In the genomic region with DNA sequence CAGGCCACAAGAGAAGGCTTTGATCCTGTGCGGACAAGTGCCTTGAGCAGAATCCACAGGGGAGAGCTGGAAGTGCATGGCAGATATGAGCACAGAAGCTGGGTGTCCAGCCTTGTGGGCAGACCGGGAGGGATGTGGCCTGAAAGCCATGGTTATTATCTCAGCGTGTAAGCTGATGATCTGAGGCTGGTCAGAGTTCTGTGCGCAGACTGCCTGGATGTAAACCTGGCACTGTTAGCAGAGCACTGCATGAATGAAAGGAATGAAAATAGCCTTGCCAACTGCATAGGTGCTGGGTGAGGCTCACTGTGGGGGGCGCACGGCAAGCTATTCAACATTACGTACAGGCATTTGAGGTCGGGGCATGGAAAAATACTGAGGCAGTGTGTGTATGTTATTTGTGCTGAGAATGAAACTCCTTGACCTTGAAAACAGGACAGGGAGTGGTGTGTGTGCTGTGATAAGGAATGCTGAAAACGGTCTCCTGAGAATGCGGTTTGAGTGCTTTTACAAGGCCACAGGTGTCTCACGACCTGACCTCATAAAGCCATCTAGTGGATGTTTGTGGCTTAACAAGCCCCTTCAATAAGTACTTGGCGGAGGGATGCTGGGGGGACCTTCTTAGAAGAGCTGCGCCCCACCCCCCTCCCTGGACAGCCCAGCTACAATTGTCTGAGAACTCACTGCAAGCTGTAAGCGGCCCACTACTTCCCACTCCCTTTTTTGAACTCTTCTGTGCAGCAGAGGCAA, we compare ENCODE assay signal across 8 cellular contexts. TPM values are rescaled to one million over a fixed set of nuclear protein-coding genes. Genes with fewer than 3 reads are reported as not detected.
A peak's percentile ranks its signal among the peaks of the same experiment; 100 is the strongest.
DNase-seq lines count a peak whose midpoint lies in the region; ATAC-seq and TF ChIP-seq lines count a peak whose summit lies in the region.

No MANE protein-coding gene starts in this region.

- no peaks in the 10 kb centered on the region for H3K36me3 ChIP-seq in HEK293 (ENCODE audit: control insufficient read depth in 2 of 2, insufficient read depth in 1 of 2, low read length in 2 of 2)
- H3K36me3 ChIP-seq in WERI-Rb-1, result no peaks in the 10 kb centered on the region
- H3K36me3 ChIP-seq in upper lobe of right lung, result no peaks in the 10 kb centered on the region

- intact Hi-C loops in upper lobe of right lung (cut with DNase I), result no loop called here

- no peak overlapping the region; the same call in 1 of the 2 replicates for H3K27ac ChIP-seq in HEK293 (ENCODE audit: extremely low read depth, low read depth, low read length)
- no peak overlapping the region for H3K27ac ChIP-seq in WERI-Rb-1
- peak overlapping the region; percentile 61 for H3K27ac ChIP-seq in upper lobe of right lung

- TF ChIP-seq CTCF in AG09309 (IDR thresholded peaks at IDR 0.05; ENCODE audit: control insufficient read depth, insufficient read depth, low read depth, low read length, missing control alignments), result peak; percentile 20
- no peak for TF ChIP-seq CTCF in HEK293 (tag by site-specific recombination; IDR thresholded peaks at IDR 0.05)
- TF ChIP-seq CTCF in WERI-Rb-1 (IDR thresholded peaks at IDR 0.05; ENCODE audit: low read depth, low read length), result peak; percentile 30; the same call in 1 of the 2 replicates
- TF ChIP-seq CTCF in upper lobe of right lung (IDR thresholded peaks at IDR 0.05), result peak; percentile 48

- H3K4me3 ChIP-seq in AG09309 (ENCODE audit: control insufficient read depth, low read depth, low read length) (no peak overlapping the region), HEK293 (ENCODE audit: low read depth, low read length) (no peak overlapping the region), WERI-Rb-1 (ENCODE audit: low read depth, low read length) (no peak overlapping the region), upper lobe of right lung (no peak overlapping the region)

- CTCF ChIA-PET in HEK293 (lab: Yijun Ruan, JAX), result interaction anchor here (0.6 to 4.1 kb wide), 18 partner anchors 12 to 393 kb away, joined by 3 to 26 read pairs (median 3); partner anchors contain the start of gene AKR1C3

- H3K27me3 ChIP-seq in WERI-Rb-1 (ENCODE audit: insufficient read depth, low read depth, severe bottlenecking) (peaks cover 5% of the 10 kb centered on the region), upper lobe of right lung (no peaks in the 10 kb centered on the region)

- peak; percentile 79 for ATAC-seq in upper lobe of right lung

- H3K9me3 ChIP-seq in HEK293 (ENCODE audit: control insufficient read depth, insufficient read depth, low read depth, low read length) (no peaks in the 10 kb centered on the region), WERI-Rb-1 (ENCODE audit: severe bottlenecking) (no peaks in the 10 kb centered on the region), upper lobe of right lung (no peaks in the 10 kb centered on the region)

- no peak for DNase-seq in AG09309 (ENCODE audit: low read depth)
- peak; percentile 3 for DNase-seq in WERI-Rb-1
- DNase-seq in iPS DF 4.7 (ENCODE audit: extremely low read depth, low spot score), result peak; percentile 38
- DNase-seq in upper lobe of right lung, result no peak
- no peak for DNase-seq in stimulated activated CD4-positive, alpha-beta T cell treated with anti-CD3 and anti-CD28 coated beads, Interleukin-4, amount 100 ng/mL, for 1 hour
- DNase-seq in NCI-H345 (lab: John Stamatoyannopoulos, UW), result no peak
- no peak for DNase-seq in activated T-cell treated with anti-CD3 and anti-CD28 coated beads, Interleukin-2, amount 50 U/mL, for 1 hour

- H3K4me1 ChIP-seq in HEK293 (ENCODE audit: control insufficient read depth, insufficient read depth, low read length) (no peaks in the 10 kb centered on the region), upper lobe of right lung (peaks cover 10% of the 10 kb centered on the region)

- POLR2A ChIA-PET in HEK293 (lab: Yijun Ruan, JAX), result no interaction called here

TF ChIP-seq in HEK293, 187 proteins besides CTCF, POLR2A, EP300 and RAD21:
- TF ChIP-seq ZNF341 (tag by site-specific recombination; IDR thresholded peaks at IDR 0.05; ENCODE audit: low read depth), result peak; percentile 54; the same call in 1 of the 2 replicates
- 0 out of 2 replicates have a peak, but pooled peaks have one; percentile 22 for TF ChIP-seq GLIS2 (tag by site-specific recombination; IDR thresholded peaks at IDR 0.05)
- no peak for TF ChIP-seq TCF7L2 (IDR thresholded peaks at IDR 0.05; ENCODE audit: borderline replicate concordance, low read depth, low read length)
- 0 out of 2 replicates have a peak, but pooled peaks have one; percentile 33 for TF ChIP-seq GLIS1 (tag by site-specific recombination; IDR thresholded peaks at IDR 0.05)
- peak; percentile 74; the same call in 1 of the 2 replicates for TF ChIP-seq SCRT1 (tag by site-specific recombination; IDR thresholded peaks at IDR 0.05; ENCODE audit: borderline replicate concordance)
- TF ChIP-seq ZNF274 (IDR thresholded peaks at IDR 0.05; ENCODE audit: low read length), result no peak
- no peak for TF ChIP-seq ZNF274 (tag by site-specific recombination; IDR thresholded peaks at IDR 0.05; ENCODE audit: borderline replicate concordance)
- TF ChIP-seq ZSCAN16 (tag by site-specific recombination; IDR thresholded peaks at IDR 0.05), result peak; percentile 60; the same call in 1 of the 2 replicates
- no peak for TF ChIP-seq ZNF202 (tag by site-specific recombination; IDR thresholded peaks at IDR 0.05; ENCODE audit: borderline replicate concordance)
- TF ChIP-seq SCRT2 (tag by site-specific recombination; IDR thresholded peaks at IDR 0.05), result peak; percentile 97

RNA-seq across cellular contexts. Expression of gene AKR1C1, which starts 18.7 kb away (rescaled TPM):
- total RNA-seq in upper lobe of right lung, result 42.0 TPM

RNA-seq across cellular contexts. Expression of gene AKR1C2, which starts 21.8 kb away (rescaled TPM):
- total RNA-seq in upper lobe of right lung, result 22.5 TPM

Comparison
In these comparisons a context has a peak if more than half of its experiments do, and no peak if none do; other contexts are left out.
1. DNase-seq: peak in WERI-Rb-1 (single experiment) and iPS DF 4.7 (single experiment); none in AG09309 (single experiment), upper lobe of right lung (single experiment), stimulated activated CD4-positive, alpha-beta T cell treated with anti-CD3 and anti-CD28 coated beads, Interleukin-4, amount 100 ng/mL, for 1 hour (single experiment), NCI-H345 (single experiment) and activated T-cell treated with anti-CD3 and anti-CD28 coated beads, Interleukin-2, amount 50 U/mL, for 1 hour (single experiment).